1 cellular context compared by ENCODE assay signal in genomic region chr7:99693427-99694200, GRCh38.
TF ChIP-seq lines count a peak whose summit lies in the region.

No MANE protein-coding gene starts in this region.

TF ChIP-seq in HepG2, 621 proteins besides CTCF, POLR2A, EP300 and RAD21 (continued from another document and continues in another):
- no peak for TF ChIP-seq TCF7 (IDR thresholded peaks at IDR 0.05; ENCODE audit: low read depth)
- peak; percentile 23; the same call in 1 of the 2 replicates for TF ChIP-seq FOXC1 (CRISPR knock-in tag; IDR thresholded peaks at IDR 0.05; ENCODE audit: borderline replicate concordance)
- TF ChIP-seq EHMT2 (IDR thresholded peaks at IDR 0.05; ENCODE audit: borderline replicate concordance, low read depth, low read length) = no peak
- TF ChIP-seq DNMT1 (CRISPR knock-in tag; IDR thresholded peaks at IDR 0.05) = no peak
- peak; percentile 79; the same call in 1 of the 2 replicates for TF ChIP-seq ZNF503 (CRISPR knock-in tag; IDR thresholded peaks at IDR 0.05)
- TF ChIP-seq DRAP1 (CRISPR knock-in tag; IDR thresholded peaks at IDR 0.05) = peak; percentile 92
- TF ChIP-seq ZZZ3 (CRISPR knock-in tag; IDR thresholded peaks at IDR 0.05; ENCODE audit: borderline replicate concordance) = peak; percentile 56; the same call in 1 of the 2 replicates
- peak; percentile 47; the same call in 1 of the 2 replicates for TF ChIP-seq NR2C2 (CRISPR knock-in tag; IDR thresholded peaks at IDR 0.05; ENCODE audit: borderline replicate concordance)
- TF ChIP-seq ZNF44 (CRISPR knock-in tag; IDR thresholded peaks at IDR 0.05) = no peak
- peak; percentile 94 for TF ChIP-seq FOXJ3 (CRISPR knock-in tag; IDR thresholded peaks at IDR 0.05; ENCODE audit: borderline replicate concordance)
- TF ChIP-seq ZNF891 (CRISPR knock-in tag; IDR thresholded peaks at IDR 0.05) = 0 out of 2 replicates have a peak, but pooled peaks have one; percentile 76
- TF ChIP-seq ZBTB7A (CRISPR knock-in tag; IDR thresholded peaks at IDR 0.05) = no peak
- peak; percentile 65; the same call in 1 of the 2 replicates for TF ChIP-seq RFXAP (CRISPR knock-in tag; IDR thresholded peaks at IDR 0.05; ENCODE audit: borderline replicate concordance)
- no peak for TF ChIP-seq AKAP8 (CRISPR knock-in tag; IDR thresholded peaks at IDR 0.05)
- no peak for TF ChIP-seq HOXA5 (CRISPR knock-in tag; IDR thresholded peaks at IDR 0.05)
- no peak; the same call in 1 of the 2 replicates for TF ChIP-seq ATF6 (CRISPR knock-in tag; conservative IDR thresholded peaks at IDR 0.05)
- TF ChIP-seq AHR (CRISPR knock-in tag; IDR thresholded peaks at IDR 0.05) = 0 out of 2 replicates have a peak, but pooled peaks have one; percentile 88
- TF ChIP-seq EED (CRISPR knock-in tag; IDR thresholded peaks at IDR 0.05) = peak; percentile 73; the same call in 1 of the 2 replicates
- no peak for TF ChIP-seq ZKSCAN1 (IDR thresholded peaks at IDR 0.05; ENCODE audit: low read length)
- peak; percentile 92 for TF ChIP-seq ZNF609 (CRISPR knock-in tag; IDR thresholded peaks at IDR 0.05; ENCODE audit: borderline replicate concordance)
- TF ChIP-seq JDP2 (CRISPR knock-in tag; IDR thresholded peaks at IDR 0.05; ENCODE audit: borderline replicate concordance) = no peak
- TF ChIP-seq ZNF333 (CRISPR knock-in tag; IDR thresholded peaks at IDR 0.05; ENCODE audit: borderline replicate concordance) = no peak
- TF ChIP-seq ZSCAN29 (CRISPR knock-in tag; conservative IDR thresholded peaks at IDR 0.05) = no peak
- no peak for TF ChIP-seq PHB2 (IDR thresholded peaks at IDR 0.05; ENCODE audit: partially characterized antibody)
- 0 out of 2 replicates have a peak, but pooled peaks have one; percentile 42 for TF ChIP-seq ISX (CRISPR knock-in tag; conservative IDR thresholded peaks at IDR 0.05)
- TF ChIP-seq MZF1 (CRISPR knock-in tag; IDR thresholded peaks at IDR 0.05; ENCODE audit: borderline replicate concordance) = no peak
- no peak for TF ChIP-seq GZF1 (CRISPR knock-in tag; IDR thresholded peaks at IDR 0.05)
- TF ChIP-seq TRIM22 (IDR thresholded peaks at IDR 0.05) = no peak
- no peak for TF ChIP-seq MLLT10 (CRISPR knock-in tag; IDR thresholded peaks at IDR 0.05)
- TF ChIP-seq ZNF280D (CRISPR knock-in tag; IDR thresholded peaks at IDR 0.05) = peak; percentile 76; the same call in 1 of the 2 replicates
- peak; percentile 84; the same call in 1 of the 2 replicates for TF ChIP-seq SATB2 (CRISPR knock-in tag; IDR thresholded peaks at IDR 0.05)
- TF ChIP-seq ZNF674 (CRISPR knock-in tag; IDR thresholded peaks at IDR 0.05; ENCODE audit: low read depth) = no peak
- no peak for TF ChIP-seq ZNF562 (CRISPR knock-in tag; IDR thresholded peaks at IDR 0.05; ENCODE audit: borderline replicate concordance)
- no peak for TF ChIP-seq ZNF530 (CRISPR knock-in tag; IDR thresholded peaks at IDR 0.05; ENCODE audit: low read depth)
- TF ChIP-seq ZBTB7B (CRISPR knock-in tag; IDR thresholded peaks at IDR 0.05) = peak; percentile 91; the same call in 1 of the 2 replicates
- TF ChIP-seq ZNF720 (CRISPR knock-in tag; IDR thresholded peaks at IDR 0.05) = no peak
- TF ChIP-seq ZNF484 (CRISPR knock-in tag; IDR thresholded peaks at IDR 0.05; ENCODE audit: borderline replicate concordance, low read depth) = no peak
- peak; percentile 34; the same call in 1 of the 2 replicates for TF ChIP-seq NR2F6 (IDR thresholded peaks at IDR 0.05)
- peak; percentile 53; the same call in 1 of the 2 replicates for TF ChIP-seq NR2F6 (CRISPR knock-in tag; IDR thresholded peaks at IDR 0.05)
- peak; percentile 87 for TF ChIP-seq ZNF205 (CRISPR knock-in tag; IDR thresholded peaks at IDR 0.05)
- TF ChIP-seq ZNF180 (CRISPR knock-in tag; IDR thresholded peaks at IDR 0.05; ENCODE audit: borderline replicate concordance, low read depth) = no peak
- TF ChIP-seq SRSF9 (IDR thresholded peaks at IDR 0.05; ENCODE audit: borderline replicate concordance, insufficient read depth, low read depth, low read length, poor library complexity, severe bottlenecking) = no peak
- TF ChIP-seq DR1 (CRISPR knock-in tag; IDR thresholded peaks at IDR 0.05) = peak; percentile 82
- TF ChIP-seq RFX1 (IDR thresholded peaks at IDR 0.05) = no peak
- TF ChIP-seq HMG20A (CRISPR knock-in tag; IDR thresholded peaks at IDR 0.05; ENCODE audit: borderline replicate concordance) = peak; percentile 46; the same call in 1 of the 2 replicates
- no peak for TF ChIP-seq PRMT3 (CRISPR knock-in tag; IDR thresholded peaks at IDR 0.05; ENCODE audit: borderline replicate concordance, low read depth)
- TF ChIP-seq ZMAT5 (CRISPR knock-in tag; IDR thresholded peaks at IDR 0.05; ENCODE audit: borderline replicate concordance, low read depth) = no peak
- TF ChIP-seq SMARCE1 (IDR thresholded peaks at IDR 0.05; ENCODE audit: borderline replicate concordance) = no peak
- no peak for TF ChIP-seq SYNCRIP (IDR thresholded peaks at IDR 0.05; ENCODE audit: insufficient read depth, low read depth, low read length)
- TF ChIP-seq CBX2 (IDR thresholded peaks at IDR 0.05; ENCODE audit: low read depth, low read length) = no peak
- TF ChIP-seq CBX2 (CRISPR knock-in tag; IDR thresholded peaks at IDR 0.05; ENCODE audit: low read depth) = peak; percentile 29; the same call in 1 of the 2 replicates
- no peak for TF ChIP-seq RARG (CRISPR knock-in tag; IDR thresholded peaks at IDR 0.05; ENCODE audit: low read depth)
- no peak for TF ChIP-seq MYNN (CRISPR knock-in tag; IDR thresholded peaks at IDR 0.05; ENCODE audit: low read depth)
- TF ChIP-seq IRF2 (CRISPR knock-in tag; IDR thresholded peaks at IDR 0.05) = peak; percentile 80
- TF ChIP-seq FOSL2 (CRISPR knock-in tag; IDR thresholded peaks at IDR 0.05) = peak; percentile 69
- peak; percentile 65 for TF ChIP-seq ETV5 (CRISPR knock-in tag; IDR thresholded peaks at IDR 0.05; ENCODE audit: borderline replicate concordance)
- peak; percentile 80; the same call in 1 of the 2 replicates for TF ChIP-seq ZNF800 (CRISPR knock-in tag; IDR thresholded peaks at IDR 0.05)
- peak; percentile 61; the same call in 1 of the 2 replicates for TF ChIP-seq CREM (IDR thresholded peaks at IDR 0.05)
- no peak for TF ChIP-seq CREM (CRISPR knock-in tag; IDR thresholded peaks at IDR 0.05)
